ENCODE assay signal across 32 cellular contexts in the genomic region with DNA sequence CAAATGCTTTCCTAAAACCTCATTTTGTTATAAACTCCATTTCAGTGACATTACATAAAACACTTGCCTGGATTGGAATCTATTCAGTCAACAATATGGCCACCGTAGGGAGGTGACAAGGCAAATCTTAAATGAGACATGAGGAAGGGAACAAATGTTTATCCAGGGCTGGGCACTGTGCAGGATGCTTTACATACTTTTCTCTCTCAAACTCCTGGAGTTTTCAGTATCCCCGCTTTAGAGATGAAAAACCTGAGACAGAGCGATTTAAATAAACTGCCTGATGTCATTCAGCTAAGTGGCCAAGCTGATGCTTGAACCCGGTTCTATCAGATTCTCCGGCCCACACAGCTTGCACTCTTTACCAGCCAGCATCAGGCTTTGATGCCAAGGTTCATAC.
A peak's percentile ranks its signal among the peaks of the same experiment; 100 is the strongest.
DNase-seq lines count a peak whose midpoint lies in the region; ATAC-seq and TF ChIP-seq lines count a peak whose summit lies in the region.
"Had no signal": no experiment of that assay in that cellular context is flagged by ENCODE, and none has a peak within 500 bp of the region (broad histone marks: within the 10 kb centered on the region; RNA-seq: fewer than 3 reads in every experiment).

No MANE protein-coding gene starts in this region.

- H3K9ac ChIP-seq in IMR-90 (ENCODE audit: low read depth, low read length), result no peak overlapping the region
- H3K9ac ChIP-seq in mesendoderm (ENCODE audit: low read length), result no peak overlapping the region
- H3K9ac ChIP-seq: BLaER1 treated with 17β-estradiol and CSF1 and Interleukin-3, amounts not matched to agents 10 nM and 100 nM; GM23248; SK-N-SH had no signal

- H3K14ac ChIP-seq in IMR-90 (replicated peaks; ENCODE audit: low read depth, low read length), result 0 out of 2 replicates have a peak overlapping the region, but pooled peaks have one; percentile 37

- H4K8ac ChIP-seq in IMR-90 (ENCODE audit: low read depth in 2 of 2, low read length in 2 of 2) (peak overlapping the region in 1 of 2 experiments; percentile 45; a peak in 3 of 4 replicates), mesendoderm (ENCODE audit: low read depth, low read length) (no peak overlapping the region)

- no peak overlapping the region for H2BK20ac ChIP-seq in IMR-90 (ENCODE audit: low read depth, low read length)

- no peak for TF ChIP-seq POLR2A in IMR-90 (IDR thresholded peaks at IDR 0.05; ENCODE audit: low read depth, low read length)

- no peaks in the 10 kb centered on the region for H3K27me3 ChIP-seq in IMR-90 (ENCODE audit: control insufficient read depth, insufficient read depth, low read length)
- H3K27me3 ChIP-seq in mesendoderm (ENCODE audit: insufficient read depth, low read length, poor library complexity), result no peaks in the 10 kb centered on the region
- H3K27me3 ChIP-seq: BLaER1 treated with 17β-estradiol and CSF1 and Interleukin-3, amounts not matched to agents 10 nM and 100 nM; pancreas; testis; vagina had no signal

- in situ Hi-C loops in IMR-90 (cut with MboI; ENCODE audit: low sequenced_read_pairs), result no loop called here

- H4K5ac ChIP-seq in IMR-90 (ENCODE audit: low read depth, low read length) (peak overlapping the region; percentile 53; the same call in 1 of the 2 replicates), mesendoderm (ENCODE audit: low read length) (no peak overlapping the region)

- H3K4me1 ChIP-seq in IMR-90 (ENCODE audit: control insufficient read depth, insufficient read depth, low read length), result peaks cover 2% of the 10 kb centered on the region; the same call in 1 of the 2 replicates
- no peaks in the 10 kb centered on the region for H3K4me1 ChIP-seq in mesendoderm (ENCODE audit: control insufficient read depth, low read depth, low read length)
- H3K4me1 ChIP-seq: BLaER1 treated with 17β-estradiol and CSF1 and Interleukin-3, amounts not matched to agents 10 nM and 100 nM; pancreas; testis; vagina had no signal

- H3K9me1 ChIP-seq in IMR-90 (ENCODE audit: insufficient read depth, low read length), result no peaks in the 10 kb centered on the region

- H3K23ac ChIP-seq in IMR-90 (ENCODE audit: low read depth, low read length) (no peak overlapping the region; the same call in 1 of the 2 replicates), mesendoderm (ENCODE audit: low read length) (no peak overlapping the region)

- no peaks in the 10 kb centered on the region for H3K9me3 ChIP-seq in IMR-90 (ENCODE audit: control insufficient read depth, insufficient read depth, low read length)
- H3K9me3 ChIP-seq: BLaER1 treated with 17β-estradiol and CSF1 and Interleukin-3, amounts not matched to agents 10 nM and 100 nM; mucosa of descending colon; pancreas; SK-N-SH; testis; vagina had no signal

- no peak for TF ChIP-seq CTCF in IMR-90 (conservative IDR thresholded peaks at IDR 0.05; ENCODE audit: low read depth, low read length)

- H3K4me3 ChIP-seq in IMR-90 (ENCODE audit: insufficient read depth, low read depth, low read length), result no peak overlapping the region
- no peak overlapping the region for H3K4me3 ChIP-seq in mesendoderm (ENCODE audit: low read length)
- H3K4me3 ChIP-seq: BLaER1 treated with 17β-estradiol and CSF1 and Interleukin-3, amounts not matched to agents 10 nM and 100 nM; GM23248; mucosa of descending colon; pancreas; testis; vagina had no signal

- no peak overlapping the region for H2AFZ ChIP-seq in IMR-90 (replicated peaks; ENCODE audit: low read length, poor library complexity)
- H2AFZ ChIP-seq: GM23248 had no signal

- no peak overlapping the region for H2AK9ac ChIP-seq in IMR-90 (replicated peaks; ENCODE audit: low read depth, low read length, poor library complexity)

- intact Hi-C loops in IMR-90 (cut with micrococcal nuclease), result loop anchor here (2.0 kb wide), 1 partner anchor 36 kb away; no protein-coding TSS in a partner anchor

- TF ChIP-seq RAD21 in IMR-90 (IDR thresholded peaks at IDR 0.05; ENCODE audit: low read length), result no peak

- peak overlapping the region; percentile 55; the same call in 1 of the 2 replicates for H3K18ac ChIP-seq in IMR-90 (ENCODE audit: low read depth, low read length)
- H3K18ac ChIP-seq in mesendoderm (ENCODE audit: low read length), result no peak overlapping the region

- no CpG with 5 or more reads among the region's 5 CpGs for WGBS in IMR-90 (ENCODE audit: extremely low coverage in 2 of 2, insufficient read length in 1 of 2), 2 experiments
- no CpG with 5 or more reads among the region's 5 CpGs for WGBS in mesendoderm (ENCODE audit: extremely low coverage, insufficient coverage, low lambda C conversion rate)

- peak overlapping the region; percentile 62; the same call in 1 of the 2 replicates for H3K4ac ChIP-seq in IMR-90 (ENCODE audit: low read depth, low read length)
- peak overlapping the region; percentile 16 for H3K4ac ChIP-seq in mesendoderm (ENCODE audit: low read depth, low read length)

- H3K79me1 ChIP-seq in IMR-90 (ENCODE audit: low read depth in 1 of 2, low read length in 2 of 2) (no peaks in the 10 kb centered on the region), mesendoderm (ENCODE audit: low read length) (no peaks in the 10 kb centered on the region)

- dilution Hi-C loops in IMR-90 (cut with HindIII; ENCODE audit: low sequenced_read_pairs, unreplicated experiment), result no loop called here

- H2BK5ac ChIP-seq in IMR-90 (ENCODE audit: low read depth, low read length, poor library complexity, severe bottlenecking), result peak overlapping the region; percentile 7
- H2BK5ac ChIP-seq in mesendoderm (ENCODE audit: low read length), result no peak overlapping the region

- H2BK15ac ChIP-seq in IMR-90 (ENCODE audit: low read depth, low read length), result no peak overlapping the region
- no peak overlapping the region for H2BK15ac ChIP-seq in mesendoderm (replicated peaks; ENCODE audit: low read depth)

- no TSS peak for BruUV-seq in IMR-90 (replicated peaks; lab: Mats Ljungman, UMichigan)

- no peaks in the 10 kb centered on the region for H3K36me3 ChIP-seq in IMR-90 (ENCODE audit: control insufficient read depth, insufficient read depth, low read length)
- H3K36me3 ChIP-seq in mesendoderm (ENCODE audit: control insufficient read depth, insufficient read depth, low read length), result no peaks in the 10 kb centered on the region
- H3K36me3 ChIP-seq: BLaER1 treated with 17β-estradiol and CSF1 and Interleukin-3, amounts not matched to agents 10 nM and 100 nM; pancreas; vagina had no signal

- H4K91ac ChIP-seq in IMR-90 (ENCODE audit: insufficient read depth, low read depth, low read length), result peak overlapping the region; percentile 35

- H3K56ac ChIP-seq in IMR-90 (ENCODE audit: extremely low read depth, insufficient read depth, low read length) (no peak overlapping the region), mesendoderm (ENCODE audit: low read length) (no peak overlapping the region)

- H3K79me2 ChIP-seq in mesendoderm (ENCODE audit: control insufficient read depth, insufficient read depth, low read length), result no peaks in the 10 kb centered on the region

- POLR2A ChIA-PET in IMR-90 (lab: Charles Lee; ENCODE audit: unreplicated experiment), result no interaction called here

- H3K4me2 ChIP-seq in IMR-90 (ENCODE audit: low read depth, low read length) (peak overlapping the region; percentile 78), mesendoderm (ENCODE audit: low read length) (no peak overlapping the region)
- H3K4me2 ChIP-seq: BLaER1 treated with 17β-estradiol and CSF1 and Interleukin-3, amounts not matched to agents 10 nM and 100 nM; SK-N-SH had no signal

- H3K27ac ChIP-seq in IMR-90 (ENCODE audit: insufficient read depth, low read length) (peak overlapping the region; percentile 48; the same call in 1 of the 2 replicates), caudate nucleus (ENCODE audit: low read depth, low read length) (peak overlapping the region; percentile 71), mesendoderm (ENCODE audit: low read depth, low read length) (no peak overlapping the region), temporal lobe (ENCODE audit: low read depth, low read length) (peak overlapping the region; percentile 33)
- H3K27ac ChIP-seq: BLaER1 treated with 17β-estradiol and CSF1 and Interleukin-3, amounts not matched to agents 10 nM and 100 nM; GM23248; pancreas; testis; vagina had no signal

- DNase-seq in IMR-90 (no peak), caudate nucleus (lab: John Stamatoyannopoulos, UW) (peak in 1 of 61 donors; percentile 36), mesendoderm (no peak)
- no peak for DNase-seq in stimulated activated CD4-positive, alpha-beta T cell treated with anti-CD3 and anti-CD28 coated beads, Interleukin-1b, Interleukin-23, amount 100 ng/mL, for 48 hours
- DNase-seq: activated CD4-positive, alpha-beta T cell treated with anti-CD3 and anti-CD28 coated beads, Interleukin-2, amount 50 U/mL, for 4 hours; activated CD8-positive, alpha-beta memory T cell treated with anti-CD3 and anti-CD28 coated beads, Interleukin-2, amount 10 ng/mL, durations not matched to agents 7 days and 5 days; activated gamma-delta T cell; activated naive CD8-positive, alpha-beta T cell treated with anti-CD3 and anti-CD28 coated beads for 36 hours; activated T-cell treated with anti-CD3 and anti-CD28 coated beads, Interleukin-2, amount 50 U/mL, for 4 hours; Calu3; central memory CD4-positive, alpha-beta T cell; dermis blood vessel endothelial cell; DMS79 treated with DMSO at 0.1 percent for 48 hours; endodermal cell; GM23248; mucosa of descending colon; NCI-H1105; NCI-H187; NCI-H2171 treated with DMSO at 0.1 percent for 48 hours; NCI-H526 treated with DMSO at 0.1 percent for 48 hours; pancreas; SK-N-SH; stimulated activated CD4-positive, alpha-beta T cell treated with anti-CD3 and anti-CD28 coated beads, Interleukin-2, amount 100 ng/mL, for 24 hours; stimulated activated naive CD8-positive, alpha-beta T cell treated with anti-CD3 and anti-CD28 coated beads, Interleukin-15, Interleukin-2, amounts not matched to agents 100 U/mL and 50 U/mL, for 24 hours; testis had no signal

- no peaks in the 10 kb centered on the region for H4K20me1 ChIP-seq in IMR-90 (ENCODE audit: insufficient read depth, low read length)
- H4K20me1 ChIP-seq: BLaER1 treated with 17β-estradiol and CSF1 and Interleukin-3, amounts not matched to agents 10 nM and 100 nM had no signal

- ATAC-seq in IMR-90 (ENCODE audit: low read depth), result peak; percentile 70
- ATAC-seq in GM21528 (IDR thresholded peaks at IDR 0.05; ENCODE audit: low FRiP score, unreplicated experiment), result no peak
- ATAC-seq in HG02852 (IDR thresholded peaks at IDR 0.05; ENCODE audit: unreplicated experiment), result no peak
- ATAC-seq: activated CD8-positive, alpha-beta memory T cell treated with anti-CD3 and anti-CD28 coated beads, Interleukin-2, amount 10 ng/mL, durations not matched to agents 7 days and 5 days; activated T-cell treated with anti-CD3 and anti-CD28 coated beads, Interleukin-2, amount 50 U/mL, for 4 hours; mucosa of descending colon; natural killer cell treated with Interleukin-12 subunit alpha and Interleukin-12 subunit beta and Interleukin-15 and Interleukin-18, amount 100 ng/mL, for 72 hours; pancreas; Right ventricle myocardium inferior; stimulated activated naive CD8-positive, alpha-beta T cell treated with anti-CD3 and anti-CD28 coated beads, Interleukin-15, Interleukin-2, amounts not matched to agents 100 U/mL and 50 U/mL, for 24 hours had no signal

- H2BK120ac ChIP-seq in IMR-90 (ENCODE audit: low read depth, low read length) (no peak overlapping the region), mesendoderm (ENCODE audit: low read depth, low read length) (no peak overlapping the region)

- H2AK5ac ChIP-seq in IMR-90 (ENCODE audit: low read depth, low read length) (no peak overlapping the region), mesendoderm (ENCODE audit: low read length) (no peak overlapping the region)

- CTCF ChIA-PET in IMR-90 (lab: Yijun Ruan, JAX), result no interaction called here
